In genomic region chr10:6885284-6885683, GRCh38 we compare ENCODE assay signal across 1 cellular context.
TF ChIP-seq lines count a peak whose summit lies in the region.

No MANE protein-coding gene starts in this region.

TF ChIP-seq in GM12878, 131 proteins besides CTCF, POLR2A, EP300 and RAD21 (continued from another document):
- TF ChIP-seq SUPT20H (IDR thresholded peaks at IDR 0.05; ENCODE audit: borderline replicate concordance, control insufficient read depth, low read depth, low read length) (no peak), ZNF217 (IDR thresholded peaks at IDR 0.05) (no peak), TCF3 (IDR thresholded peaks at IDR 0.05; ENCODE audit: borderline replicate concordance, insufficient read depth, low read depth, low read length) (no peak), USF2 (IDR thresholded peaks at IDR 0.05; ENCODE audit: borderline replicate concordance, low read depth, low read length) (no peak), ZNF384 (IDR thresholded peaks at IDR 0.05; ENCODE audit: borderline replicate concordance, low read depth, low read length) (no peak), POLR2AphosphoS2 (IDR thresholded peaks at IDR 0.05; ENCODE audit: low read depth, low read length) (no peak), SMC3 (IDR thresholded peaks at IDR 0.05; ENCODE audit: borderline replicate concordance, low read length) (no peak), ZZZ3 (IDR thresholded peaks at IDR 0.05; ENCODE audit: control insufficient read depth, insufficient read length, low read depth) (no peak), CBFB (IDR thresholded peaks at IDR 0.05; ENCODE audit: low read depth) (no peak), BRCA1 (IDR thresholded peaks at IDR 0.05; ENCODE audit: low read depth, low read length) (no peak), FOXK2 (IDR thresholded peaks at IDR 0.05) (no peak), ATF7 (IDR thresholded peaks at IDR 0.05; ENCODE audit: low read depth) (no peak), NFYA (IDR thresholded peaks at IDR 0.05; ENCODE audit: borderline replicate concordance, low read depth, low read length) (no peak)
